ENCODE assay signal across 1 cellular context in genomic region chr11:3152471-3153110, GRCh38.
TF ChIP-seq lines count a peak whose summit lies in the region.

No MANE protein-coding gene starts in this region.

TF ChIP-seq in WTC11, 78 proteins besides CTCF, POLR2A, EP300 and RAD21 (continued from another document):
- TF ChIP-seq PRRX2 (CRISPR knock-in tag; IDR thresholded peaks at IDR 0.05) (no peak), ZNF416 (CRISPR knock-in tag; IDR thresholded peaks at IDR 0.05) (no peak), E2F5 (CRISPR knock-in tag; IDR thresholded peaks at IDR 0.05) (no peak), ATF3 (CRISPR knock-in tag; conservative IDR thresholded peaks at IDR 0.05) (no peak), NFYB (CRISPR knock-in tag; conservative IDR thresholded peaks at IDR 0.05; ENCODE audit: low read depth) (no peak)
